ENCODE assay signal across 9 cellular contexts in genomic region chr4:168152837-168153500, GRCh38.
DNase-seq lines count a peak whose midpoint lies in the region; ATAC-seq and TF ChIP-seq lines count a peak whose summit lies in the region.
"Had no signal": no experiment of that assay in that cellular context is flagged by ENCODE, and none has a peak within 500 bp of the region (broad histone marks: within the 10 kb centered on the region; RNA-seq: fewer than 3 reads in every experiment).

No MANE protein-coding gene starts in this region.

- TF ChIP-seq CTCF in Calu3 (IDR thresholded peaks at IDR 0.05; ENCODE audit: unreplicated experiment) (no peak), progenitor cell of endocrine pancreas (IDR thresholded peaks at IDR 0.05; ENCODE audit: unreplicated experiment) (no peak)

- H3K4me1 Mint-ChIP-seq in Calu3 (ENCODE audit: low read depth, unreplicated experiment), result peaks cover 20% of the 10 kb centered on the region
- peaks cover 0 to 6% (median 2%) of the 10 kb centered on the region in 3 donors for H3K4me1 Mint-ChIP-seq in T-cell
- no peaks in the 10 kb centered on the region for H3K4me1 Mint-ChIP-seq in progenitor cell of endocrine pancreas (ENCODE audit: low read depth)

- POLR2A ChIA-PET in T-cell (lab: Charles Lee), result interaction anchor here (0.7 kb wide), 2 partner anchors 120 to 778 kb away, joined by 3 to 7 read pairs; no protein-coding TSS in a partner anchor

- H3K9me3 Mint-ChIP-seq in Calu3 (ENCODE audit: low read depth, unreplicated experiment) (no peaks in the 10 kb centered on the region), T-cell (no peaks in the 10 kb centered on the region), progenitor cell of endocrine pancreas (ENCODE audit: low read depth) (no peaks in the 10 kb centered on the region)

- 92% methylated on average over 8 of the region's 8 CpGs for WGBS in mesenchymal stem cell

- no peak overlapping the region for H2BK15ac ChIP-seq in mesenchymal stem cell (ENCODE audit: low read depth, poor library complexity, severe bottlenecking)

- peak overlapping the region; percentile 85 for H3K9ac ChIP-seq in mesenchymal stem cell (ENCODE audit: low read length)

- H3K4me2 ChIP-seq in mesenchymal stem cell (ENCODE audit: low read length, poor library complexity, severe bottlenecking), result no peak overlapping the region

- DNase-seq in Calu3 (no peak), T-cell (no peak), mesenchymal stem cell (no peak), progenitor cell of endocrine pancreas (ENCODE audit: low spot score, unreplicated experiment) (no peak), NCI-H524 (lab: John Stamatoyannopoulos, UW) (no peak), DMS153 treated with DMSO at 0.1 percent for 48 hours (lab: John Stamatoyannopoulos, UW; ENCODE audit: unreplicated experiment) (no peak), GM19240 (ENCODE audit: insufficient read length, low spot score) (no peak)

- no peak overlapping the region for H3K23ac ChIP-seq in mesenchymal stem cell (ENCODE audit: low read length in 2 of 2)

- H2AFZ ChIP-seq in mesenchymal stem cell (ENCODE audit: low read depth, low read length), result no peak overlapping the region

- peak overlapping the region in 1 of 2 experiments; percentile 69 for H3K4me3 ChIP-seq in mesenchymal stem cell (ENCODE audit: insufficient read depth in 1 of 2, low read depth in 1 of 2, low read length in 2 of 2)

- no peak overlapping the region for H2AK5ac ChIP-seq in mesenchymal stem cell (ENCODE audit: low read length, severe bottlenecking)

- H3K14ac ChIP-seq in mesenchymal stem cell (ENCODE audit: low read length in 2 of 2), result no peak overlapping the region

- H3K9me3 ChIP-seq in mesenchymal stem cell (ENCODE audit: control insufficient read depth, low read length), result no peaks in the 10 kb centered on the region

- H2BK12ac ChIP-seq in mesenchymal stem cell (ENCODE audit: low read length in 2 of 2), result no peak overlapping the region

- peaks cover 1% of the 10 kb centered on the region for H3K4me1 ChIP-seq in mesenchymal stem cell (ENCODE audit: control insufficient read depth, insufficient read depth, low read depth, low read length)

- CTCF ChIA-PET in Calu3 (lab: Charles Lee), result interaction anchor here (0.7 kb wide), 4 partner anchors 61 to 165 kb away, joined by 3 read pairs; partner anchors contain the start of gene ANXA10
- CTCF ChIA-PET in T-cell (lab: Charles Lee), result interaction anchor here (0.6 to 0.7 kb wide), 5 partner anchors 68 to 1382 kb away, joined by 3 to 6 read pairs (median 3); no protein-coding TSS in a partner anchor

- H3K36me3 Mint-ChIP-seq in Calu3 (ENCODE audit: insufficient read depth, unreplicated experiment), result peaks cover 7% of the 10 kb centered on the region
- H3K36me3 Mint-ChIP-seq in T-cell, result no peaks in the 10 kb centered on the region
- H3K36me3 Mint-ChIP-seq in progenitor cell of endocrine pancreas (ENCODE audit: insufficient read depth), result no peaks in the 10 kb centered on the region

- BruUV-seq in Calu3 (replicated peaks; lab: Mats Ljungman, UMichigan), result no TSS peak

- H3K36me3 ChIP-seq in mesenchymal stem cell (ENCODE audit: control insufficient read depth in 1 of 2, insufficient read depth in 2 of 2, low read depth in 1 of 2, low read length in 2 of 2), result no peaks in the 10 kb centered on the region

- H3K18ac ChIP-seq in mesenchymal stem cell (ENCODE audit: low read depth in 1 of 2, low read length in 2 of 2), result no peak overlapping the region

- H2BK120ac ChIP-seq in mesenchymal stem cell (ENCODE audit: low read depth, low read length), result no peak overlapping the region

- no peaks in the 10 kb centered on the region for H3K79me1 ChIP-seq in mesenchymal stem cell (replicated peaks; ENCODE audit: low read length, poor library complexity, severe bottlenecking)

- H3K4me3 Mint-ChIP-seq in Calu3 (ENCODE audit: low read depth, unreplicated experiment), result peak overlapping the region; percentile 35
- H3K4me3 Mint-ChIP-seq in T-cell, result peak overlapping the region; percentile 38 to 44 (median 42)
- no peak overlapping the region for H3K4me3 Mint-ChIP-seq in progenitor cell of endocrine pancreas (ENCODE audit: low read depth)

- peak overlapping the region; percentile 37 for H4K8ac ChIP-seq in mesenchymal stem cell (ENCODE audit: low read length)

- H4K91ac ChIP-seq in mesenchymal stem cell (ENCODE audit: low read length), result no peak overlapping the region

- H3K27me3 ChIP-seq in mesenchymal stem cell (ENCODE audit: control insufficient read depth in 1 of 2, insufficient read depth in 1 of 2, low read length in 2 of 2), result no peaks in the 10 kb centered on the region

- no peak overlapping the region for H2BK5ac ChIP-seq in mesenchymal stem cell (ENCODE audit: low read depth, low read length, poor library complexity, severe bottlenecking)

- intact Hi-C loops in Calu3 (cut with micrococcal nuclease; ENCODE audit: unreplicated experiment), result loop anchor here (2.0 to 10.0 kb wide), 3 partner anchors 60 to 1986 kb away; partner anchors contain the start of gene ANXA10

- no peak overlapping the region for H3K27ac ChIP-seq in mesenchymal stem cell (ENCODE audit: low read length, poor library complexity, severe bottlenecking)
- H3K27ac ChIP-seq: coronary artery had no signal

- H3K27ac Mint-ChIP-seq in Calu3 (ENCODE audit: unreplicated experiment) (peak overlapping the region; percentile 37), T-cell (no peak overlapping the region), progenitor cell of endocrine pancreas (no peak overlapping the region)

- H3K27me3 Mint-ChIP-seq in Calu3 (ENCODE audit: unreplicated experiment) (no peaks in the 10 kb centered on the region), T-cell (no peaks in the 10 kb centered on the region), progenitor cell of endocrine pancreas (no peaks in the 10 kb centered on the region)

- no peak overlapping the region for H3K4ac ChIP-seq in mesenchymal stem cell (ENCODE audit: low read depth in 1 of 2, low read length in 2 of 2)

- peak; percentile 34 for ATAC-seq in GM21360 (IDR thresholded peaks at IDR 0.05; ENCODE audit: unreplicated experiment)
- no peak for ATAC-seq in T-cell (replicated peaks in 1 of 4)
